ENCODE assay signal across 22 cellular contexts in genomic region chrX:131634900-131635299, GRCh38.
"Had no signal": no experiment of that assay in that cellular context is flagged by ENCODE, and none has a peak within 500 bp of the region (broad histone marks: within the 10 kb centered on the region; RNA-seq: fewer than 3 reads in every experiment).

No MANE protein-coding gene starts in this region.

- H3K4me2 ChIP-seq: hepatocyte had no signal

- H3K4me1 Mint-ChIP-seq: endodermal cell, mesothelial cell of epicardium, naive B cell had no signal

- H3K4me3 ChIP-seq: colonic mucosa, gastroesophageal sphincter, heart left ventricle, hepatocyte, left lung, lower lobe of right lung, mucosa of descending colon had no signal

- H3K9me3 Mint-ChIP-seq: dendritic cell treated with granulocyte-macrophage colony-stimulating factor and Interleukin-4, amounts not matched to agents 40 ng/mL and 50 ng/mL, for 4 days; effector memory CD8-positive, alpha-beta T cell; mesothelial cell of epicardium; naive B cell had no signal

- H3K36me3 Mint-ChIP-seq: mesothelial cell of epicardium, naive B cell had no signal

- H3K27ac ChIP-seq: colonic mucosa, epithelial cell of prostate, foreskin keratinocyte, gastroesophageal sphincter, heart left ventricle, hepatocyte, left lung, lower lobe of right lung had no signal

- H3K36me3 ChIP-seq: colonic mucosa, gastroesophageal sphincter, heart left ventricle, left lung, lower lobe of right lung had no signal

- H3K27me3 ChIP-seq: colonic mucosa, foreskin keratinocyte, gastroesophageal sphincter, hepatocyte had no signal

- H3K79me2 ChIP-seq: hepatocyte had no signal

- H3K27ac Mint-ChIP-seq: dendritic cell treated with granulocyte-macrophage colony-stimulating factor and Interleukin-4, amounts not matched to agents 40 ng/mL and 50 ng/mL, for 4 days; effector memory CD8-positive, alpha-beta T cell; endodermal cell; mesothelial cell of epicardium; naive B cell had no signal

- H3K27me3 Mint-ChIP-seq: dendritic cell treated with granulocyte-macrophage colony-stimulating factor and Interleukin-4, amounts not matched to agents 40 ng/mL and 50 ng/mL, for 4 days; effector memory CD8-positive, alpha-beta T cell had no signal

- DNase-seq: colonic mucosa; cortex of kidney; effector CD8-positive, alpha-beta T cell; effector memory CD8-positive, alpha-beta T cell; endodermal cell; erythroblast; foreskin keratinocyte; heart left ventricle; hypothalamus; left cardiac atrium; left lung; left ventricle myocardium superior; lower lobe of right lung; mesenchymal stem cell; mucosa of descending colon; naive B cell had no signal

- H3K9me3 ChIP-seq: colonic mucosa, gastroesophageal sphincter, heart left ventricle, left lung, lower lobe of right lung, mucosa of descending colon had no signal

- ATAC-seq: effector memory CD8-positive, alpha-beta T cell; esophagus mucosa; foreskin keratinocyte; gastroesophageal sphincter; heart left ventricle; left cardiac atrium; left lung; left ventricle myocardium superior; lower lobe of right lung; mucosa of descending colon had no signal

- H2AFZ ChIP-seq: hepatocyte had no signal

- H3K4me3 Mint-ChIP-seq: dendritic cell treated with granulocyte-macrophage colony-stimulating factor and Interleukin-4, amounts not matched to agents 40 ng/mL and 50 ng/mL, for 4 days; effector memory CD8-positive, alpha-beta T cell; endodermal cell; mesothelial cell of epicardium; naive B cell had no signal

- H3K4me1 ChIP-seq: colonic mucosa, foreskin keratinocyte, gastroesophageal sphincter, heart left ventricle, left lung, lower lobe of right lung had no signal
